ENCODE assay signal across 1 cellular context in genomic region chrX:53195401-53195800, GRCh38.
TF ChIP-seq lines count a peak whose summit lies in the region.

No MANE protein-coding gene starts in this region.

TF ChIP-seq in K562, 482 proteins besides CTCF, POLR2A, EP300 and RAD21 (continued from another document):
- TF ChIP-seq HBP1 (CRISPR knock-in tag; IDR thresholded peaks at IDR 0.05) (0 out of 2 replicates have a peak, but pooled peaks have one; percentile 32), EGR1 (conservative IDR thresholded peaks at IDR 0.05) (no peak)
